ENCODE assay signal across 16 cellular contexts in the genomic region with DNA sequence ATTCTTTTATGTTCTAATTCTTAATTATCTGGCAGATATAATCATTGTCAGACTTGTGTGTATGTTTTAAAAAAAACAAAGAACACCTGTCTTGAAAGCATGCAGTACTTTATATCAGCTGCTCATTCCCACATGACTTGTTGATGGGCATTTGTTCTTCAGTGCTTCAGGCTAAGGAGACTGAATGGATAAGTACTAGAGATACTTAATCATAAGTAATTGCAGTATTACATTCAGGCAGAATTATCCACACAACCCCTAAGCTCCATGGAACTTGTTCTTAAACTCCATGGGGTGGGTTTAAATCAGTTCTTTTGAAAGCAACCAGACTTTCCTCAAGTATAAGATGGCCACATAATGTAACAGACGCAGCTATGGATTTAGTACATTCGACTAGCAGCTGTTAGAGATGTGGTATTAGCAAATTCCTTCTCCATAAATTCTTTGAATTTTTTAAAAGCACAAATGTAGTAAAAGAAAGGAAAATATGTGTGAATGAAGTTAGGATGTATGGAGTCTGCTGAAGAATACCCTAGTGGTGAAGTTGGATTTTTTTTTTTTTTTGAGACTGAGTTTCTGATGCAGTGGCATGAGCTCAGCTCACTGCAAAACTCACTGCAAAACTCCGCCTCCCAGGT. TPM values are rescaled to one million over a fixed set of nuclear protein-coding genes. Genes with fewer than 3 reads are reported as not detected.
DNase-seq lines count a peak whose midpoint lies in the region; ATAC-seq and TF ChIP-seq lines count a peak whose summit lies in the region.
"Had no signal": no experiment of that assay in that cellular context is flagged by ENCODE, and none has a peak within 500 bp of the region (broad histone marks: within the 10 kb centered on the region; RNA-seq: fewer than 3 reads in every experiment).

No MANE protein-coding gene starts in this region.

- no peaks in the 10 kb centered on the region for H3K9me3 Mint-ChIP-seq in nephron
- H3K9me3 Mint-ChIP-seq in natural killer cell treated with Interleukin-12 subunit alpha and Interleukin-12 subunit beta and Interleukin-15 and Interleukin-18, amount 100 ng/mL, for 72 hours: no peaks in the 10 kb centered on the region

- H3K36me3 ChIP-seq in Panc1 (ENCODE audit: control insufficient read depth, insufficient read depth, low read length) (no peaks in the 10 kb centered on the region), tibial artery (no peaks in the 10 kb centered on the region)

- TF ChIP-seq CTCF in Panc1 (IDR thresholded peaks at IDR 0.05): no peak
- TF ChIP-seq CTCF in nephron (IDR thresholded peaks at IDR 0.05; ENCODE audit: unreplicated experiment in 3 of 3): peak in 1 of 3 experiments; percentile 21
- TF ChIP-seq CTCF in tibial artery (IDR thresholded peaks at IDR 0.05): peak in 1 of 2 experiments; percentile 23

- ATAC-seq in Panc1: no peak
- no peak for ATAC-seq in natural killer cell treated with Interleukin-12 subunit alpha and Interleukin-12 subunit beta and Interleukin-15 and Interleukin-18, amount 100 ng/mL, for 72 hours
- no peak for ATAC-seq in GM21825 (IDR thresholded peaks at IDR 0.05; ENCODE audit: unreplicated experiment)
- ATAC-seq: psoas muscle had no signal

- peaks cover 12% of the 10 kb centered on the region for H3K27me3 Mint-ChIP-seq in nephron (ENCODE audit: low read depth)
- peaks cover 25 to 43% of the 10 kb centered on the region in 2 donors for H3K27me3 Mint-ChIP-seq in natural killer cell treated with Interleukin-12 subunit alpha and Interleukin-12 subunit beta and Interleukin-15 and Interleukin-18, amount 100 ng/mL, for 72 hours

- intact Hi-C loops in Panc1 (cut with micrococcal nuclease; ENCODE audit: unreplicated experiment): no loop called here
- intact Hi-C loops in tibial artery (cut with DNase I; ENCODE audit: low total_unique reads): no loop called here

- H3K9me3 ChIP-seq in Panc1 (ENCODE audit: control insufficient read depth, insufficient read depth, low read depth, low read length) (no peaks in the 10 kb centered on the region), tibial artery (no peaks in the 10 kb centered on the region)
- H3K9me3 ChIP-seq: psoas muscle had no signal

- peak; percentile 79 for DNase-seq in DMS53 (lab: John Stamatoyannopoulos, UW)
- peak; percentile 71 for DNase-seq in NCI-H1105 (lab: John Stamatoyannopoulos, UW)
- no peak for DNase-seq in Panc1 (ENCODE audit: low read depth, low spot score)
- no peak for DNase-seq in tibial artery
- DNase-seq in natural killer cell treated with Interleukin-12 subunit alpha and Interleukin-12 subunit beta and Interleukin-15 and Interleukin-18, amount 100 ng/mL, for 72 hours (ENCODE audit: low spot score): no peak
- no peak for DNase-seq in HuH-7.5 (ENCODE audit: low spot score)
- DNase-seq: activated T-cell treated with anti-CD3 and anti-CD28 coated beads for 4 hours; amygdala; hippocampal formation; NCI-H1048; psoas muscle; stimulated activated CD4-positive, alpha-beta T cell treated with anti-CD3 and anti-CD28 coated beads, Interleukin-2, amount 100 ng/mL, for 48 hours; stimulated activated naive CD4-positive, alpha-beta T cell treated with Interleukin-2 at 50 U/mL for 16 hours had no signal

- POLR2A ChIA-PET in Panc1 (lab: Charles Lee): no interaction called here

- peaks cover 50% of the 10 kb centered on the region for H3K4me1 Mint-ChIP-seq in nephron
- peaks cover 5 to 8% of the 10 kb centered on the region in 2 donors for H3K4me1 Mint-ChIP-seq in natural killer cell treated with Interleukin-12 subunit alpha and Interleukin-12 subunit beta and Interleukin-15 and Interleukin-18, amount 100 ng/mL, for 72 hours (ENCODE audit: low read depth in 2 of 2)

- H3K4me1 ChIP-seq in Panc1 (ENCODE audit: control insufficient read depth, insufficient read depth, low read length): peaks cover 7% of the 10 kb centered on the region; the same call in 1 of the 2 replicates
- H3K4me1 ChIP-seq in tibial artery: peaks cover 0 to 39% (median 11%) of the 10 kb centered on the region in 4 donors
- H3K4me1 ChIP-seq: psoas muscle had no signal

- no peaks in the 10 kb centered on the region for H3K36me3 Mint-ChIP-seq in nephron (ENCODE audit: low read depth)
- H3K36me3 Mint-ChIP-seq in natural killer cell treated with Interleukin-12 subunit alpha and Interleukin-12 subunit beta and Interleukin-15 and Interleukin-18, amount 100 ng/mL, for 72 hours: no peaks in the 10 kb centered on the region

- peak overlapping the region in 2 of 3 experiments; percentile 87 to 96 for H3K4me3 Mint-ChIP-seq in nephron
- H3K4me3 Mint-ChIP-seq in natural killer cell treated with Interleukin-12 subunit alpha and Interleukin-12 subunit beta and Interleukin-15 and Interleukin-18, amount 100 ng/mL, for 72 hours: no peak overlapping the region

- H3K27me3 ChIP-seq in Panc1 (ENCODE audit: control insufficient read depth, insufficient read depth, low read length): peaks cover 13% of the 10 kb centered on the region
- no peaks in the 10 kb centered on the region for H3K27me3 ChIP-seq in tibial artery

- no peak overlapping the region for H3K4me3 ChIP-seq in Panc1 (ENCODE audit: low read depth in 2 of 2, low read length in 2 of 2)
- H3K4me3 ChIP-seq in tibial artery: no peak overlapping the region
- H3K4me3 ChIP-seq: psoas muscle had no signal

- CTCF ChIA-PET in Panc1 (lab: Charles Lee): no interaction called here

- BruUV-seq in Panc1 (replicated peaks; lab: Mats Ljungman, UMichigan): TSS peak; percentile 59

- H3K27ac Mint-ChIP-seq in nephron: peak overlapping the region; percentile 54 to 83 (median 81)
- H3K27ac Mint-ChIP-seq in natural killer cell treated with Interleukin-12 subunit alpha and Interleukin-12 subunit beta and Interleukin-15 and Interleukin-18, amount 100 ng/mL, for 72 hours: no peak overlapping the region
- H3K27ac Mint-ChIP-seq: CD14-positive monocyte had no signal

- in situ Hi-C loops in Panc1 (cut with HindIII; ENCODE audit: low pct_unique_long_range_greater_than_20kb, low sequenced_read_pairs): no loop called here

- no peak overlapping the region for H3K27ac ChIP-seq in Panc1 (ENCODE audit: low read length)
- H3K27ac ChIP-seq in tibial artery: no peak overlapping the region
- H3K27ac ChIP-seq: psoas muscle had no signal

RNA-seq across cellular contexts. Expression of a gene that starts 3.0 kb away (rescaled TPM):
- total RNA-seq in Panc1 (2021; ENCODE audit: unreplicated experiment): 45.4 TPM
- 44.3 TPM for polyA plus RNA-seq in Panc1 (2012; ENCODE audit: insufficient read length)
- total RNA-seq in natural killer cell treated with Interleukin-12 subunit alpha and Interleukin-12 subunit beta and Interleukin-15 and Interleukin-18, amount 100 ng/mL, for 72 hours: 1 to 10 TPM; 2.9 to 5.7 TPM

Comparison
In these comparisons a context has a peak if more than half of its experiments do, and no peak if none do; other contexts are left out.
1. DNase-seq: peak in DMS53 (single experiment) and NCI-H1105 (single experiment); none in Panc1 (single experiment), tibial artery (0 of 2), natural killer cell treated with Interleukin-12 subunit alpha and Interleukin-12 subunit beta and Interleukin-15 and Interleukin-18, amount 100 ng/mL, for 72 hours (single experiment) and HuH-7.5 (single experiment).
2. H3K27ac Mint-ChIP-seq: peak in nephron (3 of 3); none in natural killer cell treated with Interleukin-12 subunit alpha and Interleukin-12 subunit beta and Interleukin-15 and Interleukin-18, amount 100 ng/mL, for 72 hours (0 of 2).